Comparison of ENCODE assay signal across 1 cellular context in genomic region chr2:241868661-241869081, GRCh38.
TF ChIP-seq lines count a peak whose summit lies in the region.

No MANE protein-coding gene starts in this region.

TF ChIP-seq in SK-N-SH, 30 proteins besides CTCF, POLR2A, EP300 and RAD21 (continued from another document):
- TF ChIP-seq USF2 (IDR thresholded peaks at IDR 0.05; ENCODE audit: borderline replicate concordance, low read depth, low read length): no peak
- TF ChIP-seq ZBTB33 (IDR thresholded peaks at IDR 0.05; ENCODE audit: borderline replicate concordance, low read depth): no peak
- TF ChIP-seq YY1 (IDR thresholded peaks at IDR 0.05; ENCODE audit: low read depth): no peak
- no peak for TF ChIP-seq JUND (IDR thresholded peaks at IDR 0.05)
- TF ChIP-seq GATA2 (CRISPR knock-in tag; IDR thresholded peaks at IDR 0.05): no peak
- TF ChIP-seq SIN3A (IDR thresholded peaks at IDR 0.05; ENCODE audit: borderline replicate concordance, low read depth, low read length): no peak
- TF ChIP-seq RXRA (IDR thresholded peaks at IDR 0.05; ENCODE audit: borderline replicate concordance, low read depth): no peak
- no peak for TF ChIP-seq ELF1 (IDR thresholded peaks at IDR 0.05)
- no peak for TF ChIP-seq EZH2phosphoT487 (IDR thresholded peaks at IDR 0.05; ENCODE audit: borderline replicate concordance, low read depth)
- no peak for TF ChIP-seq NFIC (IDR thresholded peaks at IDR 0.05; ENCODE audit: borderline replicate concordance)
- TF ChIP-seq TAF1 (IDR thresholded peaks at IDR 0.05; ENCODE audit: borderline replicate concordance, low read depth, low read length): no peak
- no peak for TF ChIP-seq MAX (IDR thresholded peaks at IDR 0.05; ENCODE audit: low read depth)
- no peak for TF ChIP-seq REST (IDR thresholded peaks at IDR 0.05; ENCODE audit: low read depth, low read length)
- no peak for TF ChIP-seq RCOR1 (IDR thresholded peaks at IDR 0.05; ENCODE audit: low read length)
- no peak for TF ChIP-seq FOXM1 (IDR thresholded peaks at IDR 0.05; ENCODE audit: low read depth)
- no peak for TF ChIP-seq TEAD4 (IDR thresholded peaks at IDR 0.05; ENCODE audit: borderline replicate concordance, insufficient read depth)
